ENCODE assay signal across 19 cellular contexts in genomic region chr13:98401936-98402335, GRCh38.
DNase-seq lines count a peak whose midpoint lies in the region; ATAC-seq and TF ChIP-seq lines count a peak whose summit lies in the region.
"Had no signal": no experiment of that assay in that cellular context is flagged by ENCODE, and none has a peak within 500 bp of the region (broad histone marks: within the 10 kb centered on the region; RNA-seq: fewer than 3 reads in every experiment).

No MANE protein-coding gene starts in this region.

- no peak overlapping the region for H3K4me3 Mint-ChIP-seq in H9
- no peak overlapping the region for H3K4me3 Mint-ChIP-seq in WTC11
- no peak overlapping the region for H3K4me3 Mint-ChIP-seq in progenitor cell of endocrine pancreas (ENCODE audit: low read depth)
- H3K4me3 Mint-ChIP-seq: CD8-positive, alpha-beta T cell had no signal

- H2BK20ac ChIP-seq in H9 (ENCODE audit: low read depth, low read length, poor library complexity, severe bottlenecking) = no peak overlapping the region

- peaks cover 24 to 26% of the 10 kb centered on the region in 2 experiments for H3K4me1 Mint-ChIP-seq in H9
- peaks cover 30% of the 10 kb centered on the region for H3K4me1 Mint-ChIP-seq in WTC11
- peaks cover 49% of the 10 kb centered on the region for H3K4me1 Mint-ChIP-seq in progenitor cell of endocrine pancreas (ENCODE audit: low read depth)

- H3K18ac ChIP-seq in H9 (ENCODE audit: insufficient read length, low read depth, low read length) = no peak overlapping the region

- H3K27ac Mint-ChIP-seq in H9 (peak overlapping the region in 1 of 3 experiments; percentile 21; a peak in 2 of 7 replicates), WTC11 (peak overlapping the region; percentile 39; the same call in 1 of the 2 replicates), progenitor cell of endocrine pancreas (peak overlapping the region; percentile 76)
- H3K27ac Mint-ChIP-seq: CD8-positive, alpha-beta T cell had no signal

- no peaks in the 10 kb centered on the region for H3K79me1 ChIP-seq in H9 (ENCODE audit: insufficient read depth, low read depth, low read length, poor library complexity, severe bottlenecking)

- no peak overlapping the region for H3K4me2 ChIP-seq in H9 (ENCODE audit: insufficient read depth, insufficient read length, low read length)
- H3K4me2 ChIP-seq: BLaER1 treated with 17β-estradiol and CSF1 and Interleukin-3, amounts not matched to agents 10 nM and 100 nM; SK-N-SH had no signal

- CTCF ChIA-PET in WTC11 (lab: Charles Lee) = no interaction called here

- no peak overlapping the region for H4K91ac ChIP-seq in H9 (ENCODE audit: insufficient read length, low read depth, low read length)

- H3K23ac ChIP-seq in H9 (ENCODE audit: insufficient read length, low read depth, low read length) = no peak overlapping the region

- no peak for TF ChIP-seq CTCF in H9 (conservative IDR thresholded peaks at IDR 0.05)
- no peak for TF ChIP-seq CTCF in WTC11 (IDR thresholded peaks at IDR 0.05)
- no peak for TF ChIP-seq CTCF in progenitor cell of endocrine pancreas (IDR thresholded peaks at IDR 0.05; ENCODE audit: unreplicated experiment)

- no peak overlapping the region for H2BK120ac ChIP-seq in H9 (ENCODE audit: low read depth, low read length, poor library complexity, severe bottlenecking)

- H3K4ac ChIP-seq in H9 (ENCODE audit: low read depth, low read length) = no peak overlapping the region

- H3K9me3 ChIP-seq in H9 (ENCODE audit: control insufficient read depth, low read depth, low read length) = no peaks in the 10 kb centered on the region
- H3K9me3 ChIP-seq: BLaER1 treated with 17β-estradiol and CSF1 and Interleukin-3, amounts not matched to agents 10 nM and 100 nM; SK-N-SH had no signal

- peaks cover 4% of the 10 kb centered on the region; the same call in 1 of the 2 replicates for H3K4me1 ChIP-seq in H9 (ENCODE audit: insufficient read depth, low read length)
- H3K4me1 ChIP-seq: BLaER1 treated with 17β-estradiol and CSF1 and Interleukin-3, amounts not matched to agents 10 nM and 100 nM had no signal

- no peak overlapping the region for H4K5ac ChIP-seq in H9 (ENCODE audit: insufficient read length, low read depth, low read length)

- H3K79me2 ChIP-seq in H9 (ENCODE audit: insufficient read depth, low read length) = no peaks in the 10 kb centered on the region

- H3K9me3 Mint-ChIP-seq in H9 (no peaks in the 10 kb centered on the region), WTC11 (no peaks in the 10 kb centered on the region), progenitor cell of endocrine pancreas (ENCODE audit: low read depth) (no peaks in the 10 kb centered on the region)
- H3K9me3 Mint-ChIP-seq: CD8-positive, alpha-beta T cell had no signal

- no peak overlapping the region for H3K14ac ChIP-seq in H9 (ENCODE audit: insufficient read depth, low read length)

- H2BK5ac ChIP-seq in H9 (ENCODE audit: insufficient read length, low read length) = no peak overlapping the region

- H2AK5ac ChIP-seq in H9 (ENCODE audit: insufficient read length, low read length) = no peak overlapping the region

- no peak overlapping the region for H3T11ph ChIP-seq in H9 (ENCODE audit: low read length)

- H4K20me1 ChIP-seq in H9 (ENCODE audit: control insufficient read depth, insufficient read depth, insufficient read length) = no peaks in the 10 kb centered on the region
- H4K20me1 ChIP-seq: BLaER1 treated with 17β-estradiol and CSF1 and Interleukin-3, amounts not matched to agents 10 nM and 100 nM had no signal

- H3K9ac ChIP-seq in H9 (ENCODE audit: extremely low read depth, insufficient read length, low read length) = no peak overlapping the region
- H3K9ac ChIP-seq: BLaER1 treated with 17β-estradiol and CSF1 and Interleukin-3, amounts not matched to agents 10 nM and 100 nM; SK-N-SH had no signal

- no peak overlapping the region for H3K56ac ChIP-seq in H9 (ENCODE audit: insufficient read length, low read depth, low read length)

- H3K27me3 ChIP-seq in H9 (ENCODE audit: insufficient read depth, low read length) = no peaks in the 10 kb centered on the region
- H3K27me3 ChIP-seq: BLaER1 treated with 17β-estradiol and CSF1 and Interleukin-3, amounts not matched to agents 10 nM and 100 nM had no signal

- DNase-seq in H9 (peak; percentile 10), NCI-H2107 (lab: John Stamatoyannopoulos, UW) (peak; percentile 37), WTC11 (ENCODE audit: low spot score) (no peak), progenitor cell of endocrine pancreas (ENCODE audit: low spot score, unreplicated experiment) (no peak), NCI-H1436 treated with DMSO at 0.1 percent for 48 hours (lab: John Stamatoyannopoulos, UW) (no peak)
- DNase-seq: Calu3; CD8-positive, alpha-beta T cell; H7; MM.1S; NCI-H1092; NCI-H1694 treated with DMSO at 0.1 percent for 48 hours; NCI-H446 treated with DMSO at 0.1 percent for 48 hours; NCI-H774; SHP77; SK-N-SH had no signal

- no peaks in the 10 kb centered on the region for H3K27me3 Mint-ChIP-seq in H9 (ENCODE audit: low read depth)
- no peaks in the 10 kb centered on the region for H3K27me3 Mint-ChIP-seq in WTC11 (ENCODE audit: low read depth)
- no peaks in the 10 kb centered on the region for H3K27me3 Mint-ChIP-seq in progenitor cell of endocrine pancreas

- H2BK12ac ChIP-seq in H9 (ENCODE audit: insufficient read length, low read depth, low read length) = no peak overlapping the region

- POLR2A ChIA-PET in WTC11 (lab: Charles Lee) = no interaction called here

- no CpG with 5 or more reads among the region's 12 CpGs for WGBS in H9 (ENCODE audit: extremely low coverage, insufficient read length, low lambda C conversion rate)

- no peak overlapping the region for H2AFZ ChIP-seq in H9 (ENCODE audit: low read length)

- H2BK15ac ChIP-seq in H9 (ENCODE audit: low read depth, low read length) = no peak overlapping the region

- no peak overlapping the region for H4K8ac ChIP-seq in H9 (replicated peaks; ENCODE audit: insufficient read length, low read depth, low read length)

- no peaks in the 10 kb centered on the region for H3K23me2 ChIP-seq in H9 (ENCODE audit: insufficient read length, low read depth, low read length, poor library complexity, severe bottlenecking)

- ATAC-seq in WTC11 (no peak), HG02938 (IDR thresholded peaks at IDR 0.05; ENCODE audit: unreplicated experiment) (no peak), HG02973 (IDR thresholded peaks at IDR 0.05; ENCODE audit: unreplicated experiment) (no peak)
- no peak for ATAC-seq in activated CD4-positive, CD25-positive, alpha-beta regulatory T cell treated with anti-CD3 and anti-CD28 coated beads, Interleukin-2, amount 50 U/mL, for 24 hours
- ATAC-seq: CD8-positive, alpha-beta T cell had no signal

- no peak overlapping the region for H3K27ac ChIP-seq in H9 (ENCODE audit: insufficient read length, low read depth, low read length)
- H3K27ac ChIP-seq: BLaER1 treated with 17β-estradiol and CSF1 and Interleukin-3, amounts not matched to agents 10 nM and 100 nM had no signal

- peaks cover 0 to 8% (median 6%) of the 10 kb centered on the region in 3 experiments; a peak in 5 of 7 replicates for H3K36me3 Mint-ChIP-seq in H9 (ENCODE audit: insufficient read depth in 1 of 3, low read depth in 3 of 3)
- peaks cover 4% of the 10 kb centered on the region; the same call in 1 of the 2 replicates for H3K36me3 Mint-ChIP-seq in WTC11
- H3K36me3 Mint-ChIP-seq in progenitor cell of endocrine pancreas (ENCODE audit: insufficient read depth) = peaks cover 31% of the 10 kb centered on the region
- H3K36me3 Mint-ChIP-seq: CD8-positive, alpha-beta T cell had no signal

TF ChIP-seq in WTC11, 78 proteins besides CTCF, POLR2A, EP300 and RAD21 (continues in another document):
- TF ChIP-seq PRDM15 (CRISPR knock-in tag; IDR thresholded peaks at IDR 0.05) (no peak), ATF3 (CRISPR knock-in tag; conservative IDR thresholded peaks at IDR 0.05) (no peak), MAX (CRISPR knock-in tag; IDR thresholded peaks at IDR 0.05) (no peak)

Comparison
In these comparisons a context has a peak if more than half of its experiments do, and no peak if none do; other contexts are left out.
1. DNase-seq: peak in H9 (single experiment) and NCI-H2107 (single experiment); none in WTC11 (single experiment), progenitor cell of endocrine pancreas (single experiment) and NCI-H1436 treated with DMSO at 0.1 percent for 48 hours (single experiment).